In genomic region chr3:51799879-51800757, GRCh38 we compare ENCODE assay signal across 9 cellular contexts. TPM values are rescaled to one million over a fixed set of nuclear protein-coding genes. Genes with fewer than 3 reads are reported as not detected.
DNase-seq lines count a peak whose midpoint lies in the region; ATAC-seq and TF ChIP-seq lines count a peak whose summit lies in the region.
"Had no signal": no experiment of that assay in that cellular context is flagged by ENCODE, and none has a peak within 500 bp of the region (broad histone marks: within the 10 kb centered on the region; RNA-seq: fewer than 3 reads in every experiment).

No MANE protein-coding gene starts in this region.

- BruUV-seq in mammary epithelial cell (replicated peaks; lab: Mats Ljungman, UMichigan) = no TSS peak

- no peak for TF ChIP-seq POLR2A in transverse colon (IDR thresholded peaks at IDR 0.05)

- H3K36me3 ChIP-seq in mammary epithelial cell (ENCODE audit: insufficient read depth, low read length) (no peaks in the 10 kb centered on the region), transverse colon (no peaks in the 10 kb centered on the region)

- H2AFZ ChIP-seq in mammary epithelial cell (ENCODE audit: low read depth, low read length) = no peak overlapping the region

- dilution Hi-C loops in mammary epithelial cell (cut with HindIII; ENCODE audit: low sequenced_read_pairs) = no loop called here

- WGBS in mammary epithelial cell (ENCODE audit: low coverage, missing lambda C conversion rate) = 19% methylated on average over 3 of the region's 3 CpGs
- WGBS in transverse colon (ENCODE audit: low coverage in 1 of 2), 2 donors = 0 to 19% methylated on average over 2 to 3 of the region's 3 CpGs

- ATAC-seq in left lobe of liver = peak; percentile 77
- ATAC-seq: activated T-cell treated with anti-CD3 and anti-CD28 coated beads, Interleukin-2, amount 50 U/mL, for 72 hours had no signal

- H3K79me2 ChIP-seq in mammary epithelial cell (ENCODE audit: insufficient read depth, low read length) = no peaks in the 10 kb centered on the region

- intact Hi-C loops in mammary epithelial cell (cut with micrococcal nuclease) = loop anchor here (1.0 to 2.0 kb wide), 4 partner anchors 78 to 409 kb away; partner anchors contain the start of gene RBM15B
- intact Hi-C loops in transverse colon (cut with DNase I; ENCODE audit: low total_unique reads) = loop anchor here (10.0 kb wide), 1 partner anchor 295 kb away; the partner anchor contains the start of gene DCAF1
- intact Hi-C loops in posterior cingulate gyrus (cut with DNase I) = loop anchor here (2.0 kb wide), 1 partner anchor 297 kb away; no protein-coding TSS in a partner anchor

- TF ChIP-seq EP300 in transverse colon (IDR thresholded peaks at IDR 0.05; ENCODE audit: low read depth) = no peak

- no peaks in the 10 kb centered on the region for H4K20me1 ChIP-seq in mammary epithelial cell (ENCODE audit: insufficient read depth, low read length)

- CTCF ChIA-PET in mammary epithelial cell (lab: Charles Lee; ENCODE audit: low non-redundant PET) = interaction anchor here (0.6 to 1.0 kb wide), 5 partner anchors 81 to 798 kb away, joined by 3 to 5 read pairs (median 3); no protein-coding TSS in a partner anchor

- H3K9me3 ChIP-seq in mammary epithelial cell (replicated peaks; ENCODE audit: insufficient read depth, low read length) (no peaks in the 10 kb centered on the region), transverse colon (no peaks in the 10 kb centered on the region)

- DNase-seq in D341Med (ENCODE audit: low spot score) (peak; percentile 72), H4 (ENCODE audit: low spot score) (peak; percentile 57), NOMO-1 treated with dmso at 0.1 percent for 144 hours (lab: John Stamatoyannopoulos, UW; ENCODE audit: unreplicated experiment) (peak; percentile 15), mammary epithelial cell (peak; percentile 65), left lobe of liver (ENCODE audit: low spot score) (no peak), transverse colon (no peak), posterior cingulate gyrus (no peak)
- DNase-seq in stimulated activated naive CD4-positive, alpha-beta T cell treated with Interleukin-2 at 50 U/mL for 16 hours (lab: John Stamatoyannopoulos, UW) = no peak

- no peak overlapping the region for H3K4me2 ChIP-seq in mammary epithelial cell (ENCODE audit: insufficient read depth, low read depth, low read length)

- H3K4me3 ChIP-seq in mammary epithelial cell (replicated peaks in 1 of 3; ENCODE audit: insufficient read depth in 1 of 3, low read depth in 2 of 3, low read length in 3 of 3) (no peak overlapping the region), transverse colon (no peak overlapping the region)

- H3K27me3 ChIP-seq in mammary epithelial cell (ENCODE audit: insufficient read depth, low read length) (no peaks in the 10 kb centered on the region), transverse colon (peaks cover 31% of the 10 kb centered on the region)

- H3K27ac ChIP-seq in mammary epithelial cell (ENCODE audit: insufficient read depth, low read depth, low read length) = no peak overlapping the region
- no peak overlapping the region for H3K27ac ChIP-seq in transverse colon

- in situ Hi-C loops in mammary epithelial cell (cut with MboI; ENCODE audit: low sequenced_read_pairs in 2 of 2) (no loop called here), transverse colon (cut with MboI; ENCODE audit: low pct_ligation_motif_present in 1 of 4, low pct_unique_long_range_greater_than_20kb in 1 of 4, low sequenced_read_pairs in 3 of 4) (loop anchor here in 2 of 4 donors (25.0 kb wide), 1 partner anchor 288 kb away; the partner anchor contains the start of gene DCAF1 (in 2 of the 2))

- TF ChIP-seq CTCF in mammary epithelial cell (conservative IDR thresholded peaks at IDR 0.05 in 1 of 2, IDR thresholded peaks at IDR 0.05 in 1 of 2; ENCODE audit: extremely low read depth in 1 of 2, insufficient read depth in 1 of 2, low read depth in 1 of 2, low read length in 2 of 2) = peak; percentile 80 to 90
- peak; percentile 54 to 74 (median 70) for TF ChIP-seq CTCF in transverse colon (IDR thresholded peaks at IDR 0.05)

- no peak overlapping the region for H3K9ac ChIP-seq in mammary epithelial cell (ENCODE audit: insufficient read depth, low read length)

- H3K4me1 ChIP-seq in mammary epithelial cell (ENCODE audit: insufficient read depth, low read length) (peaks cover 10% of the 10 kb centered on the region), transverse colon (no peaks in the 10 kb centered on the region)

RNA-seq across cellular contexts. Expression of gene IQCF6, which starts 21.1 kb away (rescaled TPM):
- total RNA-seq in H4 (2014; rRNA removed; shearing (Covaris generic)) = not detected in 2 replicates
- not detected for total RNA-seq in mammary epithelial cell
- not detected for polyA plus RNA-seq in mammary epithelial cell
- not detected for polyA minus RNA-seq in mammary epithelial cell
- not detected for total RNA-seq in left lobe of liver
- not detected for total RNA-seq in transverse colon
- total RNA-seq: activated T-cell treated with anti-CD3 and anti-CD28 coated beads, Interleukin-2, amount 50 U/mL, for 72 hours had no signal

Comparison
In these comparisons a context has a peak if more than half of its experiments do, and no peak if none do; other contexts are left out.
1. DNase-seq: peak in D341Med (single experiment), H4 (single experiment), NOMO-1 treated with dmso at 0.1 percent for 144 hours (single experiment) and mammary epithelial cell (single experiment); none in left lobe of liver (single experiment), transverse colon (single experiment), stimulated activated naive CD4-positive, alpha-beta T cell treated with Interleukin-2 at 50 U/mL for 16 hours (single experiment) and posterior cingulate gyrus (0 of 10).